1 cellular context compared by ENCODE assay signal in the genomic region with DNA sequence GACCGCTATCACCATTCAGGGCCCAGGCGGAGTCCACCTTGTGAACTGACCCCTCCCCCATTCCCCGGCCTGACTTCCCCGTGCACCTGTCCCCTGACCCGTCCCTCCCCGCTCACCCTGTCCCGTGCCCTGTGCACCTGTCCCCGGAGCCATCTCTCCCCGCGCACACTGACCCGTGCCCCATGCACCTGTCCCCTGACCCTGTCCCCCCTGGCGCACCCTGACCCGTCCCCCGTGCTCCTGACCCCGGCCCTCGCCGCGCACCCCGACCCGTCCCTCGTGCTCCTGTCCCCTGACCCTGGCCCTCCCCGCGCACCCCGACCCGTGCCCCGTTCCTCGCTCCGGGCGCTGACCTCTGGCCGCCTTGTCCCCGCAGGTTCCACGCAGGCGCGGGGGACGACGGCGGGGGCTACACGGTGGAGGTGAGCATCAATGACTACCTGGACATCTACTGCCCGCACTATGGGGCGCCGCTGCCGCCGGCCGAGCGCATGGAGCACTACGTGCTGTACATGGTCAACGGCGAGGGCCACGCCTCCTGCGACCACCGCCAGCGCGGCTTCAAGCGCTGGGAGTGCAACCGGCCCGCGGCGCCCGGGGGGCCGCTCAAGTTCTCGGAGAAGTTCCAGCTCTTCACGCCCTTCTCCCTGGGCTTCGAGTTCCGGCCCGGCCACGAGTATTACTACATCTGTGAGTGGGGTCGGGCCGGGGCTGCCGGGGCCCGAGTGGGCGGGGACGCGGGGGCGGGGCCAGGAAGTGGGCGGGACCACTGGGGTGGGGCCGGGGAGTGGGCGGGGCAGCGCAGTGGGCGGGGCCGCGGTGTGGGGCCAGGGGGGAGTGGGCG.
A peak's percentile ranks its signal among the peaks of the same experiment; 100 is the strongest.
TF ChIP-seq lines count a peak whose summit lies in the region.

No MANE protein-coding gene starts in this region.

TF ChIP-seq in K562, 482 proteins besides CTCF, POLR2A, EP300 and RAD21 (continued from another document and continues in another):
- TF ChIP-seq CBFA2T2 (conservative IDR thresholded peaks at IDR 0.05): no peak
- no peak for TF ChIP-seq ZNF184 (CRISPR knock-in tag; IDR thresholded peaks at IDR 0.05)
- TF ChIP-seq JUNB (CRISPR knock-in tag; conservative IDR thresholded peaks at IDR 0.05): no peak
- TF ChIP-seq ZNF707 (CRISPR knock-in tag; conservative IDR thresholded peaks at IDR 0.05): no peak
- no peak for TF ChIP-seq MED1 (CRISPR knock-in tag; IDR thresholded peaks at IDR 0.05; ENCODE audit: borderline replicate concordance)
- TF ChIP-seq ZNF239 (CRISPR knock-in tag; IDR thresholded peaks at IDR 0.05): no peak
- TF ChIP-seq MCM5 (IDR thresholded peaks at IDR 0.05; ENCODE audit: low read depth): no peak
- TF ChIP-seq PCBP1 (IDR thresholded peaks at IDR 0.05; ENCODE audit: low read depth, low read length, poor library complexity, severe bottlenecking): peak; percentile 46
- TF ChIP-seq HNRNPL (IDR thresholded peaks at IDR 0.05; ENCODE audit: low read depth, low read length): no peak
- TF ChIP-seq, protein P1, sequence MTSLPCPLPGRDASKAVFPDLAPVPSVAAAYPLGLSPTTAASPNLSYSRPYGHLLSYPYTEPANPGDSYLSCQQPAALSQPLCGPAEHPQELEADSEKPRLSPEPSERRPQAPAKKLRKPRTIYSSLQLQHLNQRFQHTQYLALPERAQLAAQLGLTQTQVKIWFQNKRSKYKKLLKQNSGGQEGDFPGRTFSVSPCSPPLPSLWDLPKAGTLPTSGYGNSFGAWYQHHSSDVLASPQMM (CRISPR knock-in tag; IDR thresholded peaks at IDR 0.05): no peak
- TF ChIP-seq HMGN3 (IDR thresholded peaks at IDR 0.05; ENCODE audit: borderline replicate concordance, extremely low read depth, insufficient read length, low read depth, low read length): peak; percentile 7
- TF ChIP-seq, protein P2, sequence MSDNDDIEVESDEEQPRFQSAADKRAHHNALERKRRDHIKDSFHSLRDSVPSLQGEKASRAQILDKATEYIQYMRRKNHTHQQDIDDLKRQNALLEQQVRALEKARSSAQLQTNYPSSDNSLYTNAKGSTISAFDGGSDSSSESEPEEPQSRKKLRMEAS (CRISPR knock-in tag; IDR thresholded peaks at IDR 0.05): 0 out of 2 replicates have a peak, but pooled peaks have one; percentile 50
- peak; percentile 62 for TF ChIP-seq EGR1 (conservative IDR thresholded peaks at IDR 0.05)
- TF ChIP-seq KDM4B (IDR thresholded peaks at IDR 0.05; ENCODE audit: borderline replicate concordance in 2 of 2, low read depth in 1 of 2): no peak
- no peak for TF ChIP-seq PTBP1 (IDR thresholded peaks at IDR 0.05; ENCODE audit: low read depth, low read length)
- no peak for TF ChIP-seq ILF3 (IDR thresholded peaks at IDR 0.05; ENCODE audit: borderline replicate concordance)
- TF ChIP-seq KLF13 (tag; IDR thresholded peaks at IDR 0.05; ENCODE audit: borderline replicate concordance, low read depth): no peak
- TF ChIP-seq, protein P3, sequence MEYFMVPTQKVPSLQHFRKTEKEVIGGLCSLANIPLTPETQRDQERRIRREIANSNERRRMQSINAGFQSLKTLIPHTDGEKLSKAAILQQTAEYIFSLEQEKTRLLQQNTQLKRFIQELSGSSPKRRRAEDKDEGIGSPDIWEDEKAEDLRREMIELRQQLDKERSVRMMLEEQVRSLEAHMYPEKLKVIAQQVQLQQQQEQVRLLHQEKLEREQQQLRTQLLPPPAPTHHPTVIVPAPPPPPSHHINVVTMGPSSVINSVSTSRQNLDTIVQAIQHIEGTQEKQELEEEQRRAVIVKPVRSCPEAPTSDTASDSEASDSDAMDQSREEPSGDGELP (CRISPR knock-in tag; IDR thresholded peaks at IDR 0.05; ENCODE audit: borderline replicate concordance): no peak
- no peak for TF ChIP-seq MTA3 (IDR thresholded peaks at IDR 0.05; ENCODE audit: borderline replicate concordance)
- no peak for TF ChIP-seq EWSR1 (IDR thresholded peaks at IDR 0.05; ENCODE audit: borderline replicate concordance, low read depth, partially characterized antibody)
- TF ChIP-seq ZNF124 (CRISPR knock-in tag; IDR thresholded peaks at IDR 0.05): 0 out of 2 replicates have a peak, but pooled peaks have one; percentile 61
- no peak for TF ChIP-seq TAF7 (tag; IDR thresholded peaks at IDR 0.05)
- no peak for TF ChIP-seq ETS2 (tag; IDR thresholded peaks at IDR 0.05; ENCODE audit: borderline replicate concordance, poor library complexity, severe bottlenecking)
- peak; percentile 41; the same call in 1 of the 2 replicates for TF ChIP-seq GABPB1 (CRISPR knock-in tag; IDR thresholded peaks at IDR 0.05)
- TF ChIP-seq SMAD1 (IDR thresholded peaks at IDR 0.05; ENCODE audit: low read depth, low read length, partially characterized antibody): no peak
- no peak for TF ChIP-seq ZNF316 (IDR thresholded peaks at IDR 0.05)
- no peak for TF ChIP-seq ZNF717 (CRISPR knock-in tag; IDR thresholded peaks at IDR 0.05)
- TF ChIP-seq NFATC3 (IDR thresholded peaks at IDR 0.05): no peak
- peak; percentile 38 for TF ChIP-seq TBP (optimal IDR thresholded peaks at IDR 0.05; ENCODE audit: low read depth, low read length)
- TF ChIP-seq CREBBP (IDR thresholded peaks at IDR 0.05; ENCODE audit: low read depth, low read length): no peak
- no peak for TF ChIP-seq KAT2B (IDR thresholded peaks at IDR 0.05; ENCODE audit: low read depth, low read length)
- TF ChIP-seq, protein P4, sequence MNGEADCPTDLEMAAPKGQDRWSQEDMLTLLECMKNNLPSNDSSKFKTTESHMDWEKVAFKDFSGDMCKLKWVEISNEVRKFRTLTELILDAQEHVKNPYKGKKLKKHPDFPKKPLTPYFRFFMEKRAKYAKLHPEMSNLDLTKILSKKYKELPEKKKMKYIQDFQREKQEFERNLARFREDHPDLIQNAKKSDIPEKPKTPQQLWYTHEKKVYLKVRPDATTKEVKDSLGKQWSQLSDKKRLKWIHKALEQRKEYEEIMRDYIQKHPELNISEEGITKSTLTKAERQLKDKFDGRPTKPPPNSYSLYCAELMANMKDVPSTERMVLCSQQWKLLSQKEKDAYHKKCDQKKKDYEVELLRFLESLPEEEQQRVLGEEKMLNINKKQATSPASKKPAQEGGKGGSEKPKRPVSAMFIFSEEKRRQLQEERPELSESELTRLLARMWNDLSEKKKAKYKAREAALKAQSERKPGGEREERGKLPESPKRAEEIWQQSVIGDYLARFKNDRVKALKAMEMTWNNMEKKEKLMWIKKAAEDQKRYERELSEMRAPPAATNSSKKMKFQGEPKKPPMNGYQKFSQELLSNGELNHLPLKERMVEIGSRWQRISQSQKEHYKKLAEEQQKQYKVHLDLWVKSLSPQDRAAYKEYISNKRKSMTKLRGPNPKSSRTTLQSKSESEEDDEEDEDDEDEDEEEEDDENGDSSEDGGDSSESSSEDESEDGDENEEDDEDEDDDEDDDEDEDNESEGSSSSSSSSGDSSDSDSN (IDR thresholded peaks at IDR 0.05; ENCODE audit: borderline replicate concordance in 1 of 2, low read depth in 2 of 2, low read length in 2 of 2): peak in 1 of 2 experiments; percentile 92; a peak in 2 of 4 replicates
- no peak for TF ChIP-seq PML (IDR thresholded peaks at IDR 0.05; ENCODE audit: low read length)
- no peak for TF ChIP-seq BRD9 (IDR thresholded peaks at IDR 0.05; ENCODE audit: low read depth, partially characterized antibody)
- no peak for TF ChIP-seq RCOR1 (IDR thresholded peaks at IDR 0.05; ENCODE audit: borderline replicate concordance in 1 of 2, low read depth in 2 of 2, low read length in 2 of 2)
- TF ChIP-seq, protein P5, sequence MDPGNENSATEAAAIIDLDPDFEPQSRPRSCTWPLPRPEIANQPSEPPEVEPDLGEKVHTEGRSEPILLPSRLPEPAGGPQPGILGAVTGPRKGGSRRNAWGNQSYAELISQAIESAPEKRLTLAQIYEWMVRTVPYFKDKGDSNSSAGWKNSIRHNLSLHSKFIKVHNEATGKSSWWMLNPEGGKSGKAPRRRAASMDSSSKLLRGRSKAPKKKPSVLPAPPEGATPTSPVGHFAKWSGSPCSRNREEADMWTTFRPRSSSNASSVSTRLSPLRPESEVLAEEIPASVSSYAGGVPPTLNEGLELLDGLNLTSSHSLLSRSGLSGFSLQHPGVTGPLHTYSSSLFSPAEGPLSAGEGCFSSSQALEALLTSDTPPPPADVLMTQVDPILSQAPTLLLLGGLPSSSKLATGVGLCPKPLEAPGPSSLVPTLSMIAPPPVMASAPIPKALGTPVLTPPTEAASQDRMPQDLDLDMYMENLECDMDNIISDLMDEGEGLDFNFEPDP (CRISPR knock-in tag; IDR thresholded peaks at IDR 0.05): no peak
- TF ChIP-seq ELF1 (tag; IDR thresholded peaks at IDR 0.05): no peak
- no peak for TF ChIP-seq CTBP1 (IDR thresholded peaks at IDR 0.05; ENCODE audit: borderline replicate concordance)
- TF ChIP-seq, protein P6, sequence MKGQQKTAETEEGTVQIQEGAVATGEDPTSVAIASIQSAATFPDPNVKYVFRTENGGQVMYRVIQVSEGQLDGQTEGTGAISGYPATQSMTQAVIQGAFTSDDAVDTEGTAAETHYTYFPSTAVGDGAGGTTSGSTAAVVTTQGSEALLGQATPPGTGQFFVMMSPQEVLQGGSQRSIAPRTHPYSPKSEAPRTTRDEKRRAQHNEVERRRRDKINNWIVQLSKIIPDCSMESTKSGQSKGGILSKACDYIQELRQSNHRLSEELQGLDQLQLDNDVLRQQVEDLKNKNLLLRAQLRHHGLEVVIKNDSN (CRISPR knock-in tag; IDR thresholded peaks at IDR 0.05): peak; percentile 37; the same call in 1 of the 2 replicates
- no peak for TF ChIP-seq SRSF9 (IDR thresholded peaks at IDR 0.05; ENCODE audit: borderline replicate concordance, low read depth, low read length)
- no peak for TF ChIP-seq ATF1 (CRISPR knock-in tag; IDR thresholded peaks at IDR 0.05)
- no peak for TF ChIP-seq ATF1 (tag; IDR thresholded peaks at IDR 0.05)
- TF ChIP-seq, protein P7, sequence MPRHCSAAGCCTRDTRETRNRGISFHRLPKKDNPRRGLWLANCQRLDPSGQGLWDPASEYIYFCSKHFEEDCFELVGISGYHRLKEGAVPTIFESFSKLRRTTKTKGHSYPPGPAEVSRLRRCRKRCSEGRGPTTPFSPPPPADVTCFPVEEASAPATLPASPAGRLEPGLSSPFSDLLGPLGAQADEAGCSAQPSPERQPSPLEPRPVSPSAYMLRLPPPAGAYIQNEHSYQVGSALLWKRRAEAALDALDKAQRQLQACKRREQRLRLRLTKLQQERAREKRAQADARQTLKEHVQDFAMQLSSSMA (CRISPR knock-in tag; IDR thresholded peaks at IDR 0.05): no peak
- no peak for TF ChIP-seq TAL1 (IDR thresholded peaks at IDR 0.05)
- TF ChIP-seq, protein P8, sequence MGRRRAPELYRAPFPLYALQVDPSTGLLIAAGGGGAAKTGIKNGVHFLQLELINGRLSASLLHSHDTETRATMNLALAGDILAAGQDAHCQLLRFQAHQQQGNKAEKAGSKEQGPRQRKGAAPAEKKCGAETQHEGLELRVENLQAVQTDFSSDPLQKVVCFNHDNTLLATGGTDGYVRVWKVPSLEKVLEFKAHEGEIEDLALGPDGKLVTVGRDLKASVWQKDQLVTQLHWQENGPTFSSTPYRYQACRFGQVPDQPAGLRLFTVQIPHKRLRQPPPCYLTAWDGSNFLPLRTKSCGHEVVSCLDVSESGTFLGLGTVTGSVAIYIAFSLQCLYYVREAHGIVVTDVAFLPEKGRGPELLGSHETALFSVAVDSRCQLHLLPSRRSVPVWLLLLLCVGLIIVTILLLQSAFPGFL (CRISPR knock-in tag; IDR thresholded peaks at IDR 0.05): no peak
- TF ChIP-seq L3MBTL2 (IDR thresholded peaks at IDR 0.05): peak; percentile 82
- no peak for TF ChIP-seq CBFB (CRISPR knock-in tag; IDR thresholded peaks at IDR 0.05)
- TF ChIP-seq, protein P9, sequence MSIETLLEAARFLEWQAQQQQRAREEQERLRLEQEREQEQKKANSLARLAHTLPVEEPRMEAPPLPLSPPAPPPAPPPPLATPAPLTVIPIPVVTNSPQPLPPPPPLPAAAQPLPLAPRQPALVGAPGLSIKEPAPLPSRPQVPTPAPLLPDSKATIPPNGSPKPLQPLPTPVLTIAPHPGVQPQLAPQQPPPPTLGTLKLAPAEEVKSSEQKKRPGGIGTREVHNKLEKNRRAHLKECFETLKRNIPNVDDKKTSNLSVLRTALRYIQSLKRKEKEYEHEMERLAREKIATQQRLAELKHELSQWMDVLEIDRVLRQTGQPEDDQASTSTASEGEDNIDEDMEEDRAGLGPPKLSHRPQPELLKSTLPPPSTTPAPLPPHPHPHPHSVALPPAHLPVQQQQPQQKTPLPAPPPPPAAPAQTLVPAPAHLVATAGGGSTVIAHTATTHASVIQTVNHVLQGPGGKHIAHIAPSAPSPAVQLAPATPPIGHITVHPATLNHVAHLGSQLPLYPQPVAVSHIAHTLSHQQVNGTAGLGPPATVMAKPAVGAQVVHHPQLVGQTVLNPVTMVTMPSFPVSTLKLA (conservative IDR thresholded peaks at IDR 0.05): 0 out of 4 replicates have a peak, but pooled peaks of 1 of the 2 experiments have one; percentile 37
- no peak for TF ChIP-seq MEIS2 (IDR thresholded peaks at IDR 0.05; ENCODE audit: partially characterized antibody)
- TF ChIP-seq, protein P10, sequence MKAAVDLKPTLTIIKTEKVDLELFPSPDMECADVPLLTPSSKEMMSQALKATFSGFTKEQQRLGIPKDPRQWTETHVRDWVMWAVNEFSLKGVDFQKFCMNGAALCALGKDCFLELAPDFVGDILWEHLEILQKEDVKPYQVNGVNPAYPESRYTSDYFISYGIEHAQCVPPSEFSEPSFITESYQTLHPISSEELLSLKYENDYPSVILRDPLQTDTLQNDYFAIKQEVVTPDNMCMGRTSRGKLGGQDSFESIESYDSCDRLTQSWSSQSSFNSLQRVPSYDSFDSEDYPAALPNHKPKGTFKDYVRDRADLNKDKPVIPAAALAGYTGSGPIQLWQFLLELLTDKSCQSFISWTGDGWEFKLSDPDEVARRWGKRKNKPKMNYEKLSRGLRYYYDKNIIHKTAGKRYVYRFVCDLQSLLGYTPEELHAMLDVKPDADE (conservative IDR thresholded peaks at IDR 0.05; ENCODE audit: control insufficient read depth, low read depth, low read length): 0 out of 2 replicates have a peak, but pooled peaks have one; percentile 40
- no peak for TF ChIP-seq GTF2F1 (IDR thresholded peaks at IDR 0.05; ENCODE audit: low read depth, low read length)
- no peak for TF ChIP-seq ZNF354B (CRISPR knock-in tag; IDR thresholded peaks at IDR 0.05)
- TF ChIP-seq BCL6 (CRISPR knock-in tag; IDR thresholded peaks at IDR 0.05): no peak
- TF ChIP-seq NR4A1 (CRISPR knock-in tag; IDR thresholded peaks at IDR 0.05): no peak
- no peak for TF ChIP-seq NR4A1 (tag; IDR thresholded peaks at IDR 0.05)
- TF ChIP-seq ZNF224 (CRISPR knock-in tag; IDR thresholded peaks at IDR 0.05): no peak
- TF ChIP-seq, protein P11, sequence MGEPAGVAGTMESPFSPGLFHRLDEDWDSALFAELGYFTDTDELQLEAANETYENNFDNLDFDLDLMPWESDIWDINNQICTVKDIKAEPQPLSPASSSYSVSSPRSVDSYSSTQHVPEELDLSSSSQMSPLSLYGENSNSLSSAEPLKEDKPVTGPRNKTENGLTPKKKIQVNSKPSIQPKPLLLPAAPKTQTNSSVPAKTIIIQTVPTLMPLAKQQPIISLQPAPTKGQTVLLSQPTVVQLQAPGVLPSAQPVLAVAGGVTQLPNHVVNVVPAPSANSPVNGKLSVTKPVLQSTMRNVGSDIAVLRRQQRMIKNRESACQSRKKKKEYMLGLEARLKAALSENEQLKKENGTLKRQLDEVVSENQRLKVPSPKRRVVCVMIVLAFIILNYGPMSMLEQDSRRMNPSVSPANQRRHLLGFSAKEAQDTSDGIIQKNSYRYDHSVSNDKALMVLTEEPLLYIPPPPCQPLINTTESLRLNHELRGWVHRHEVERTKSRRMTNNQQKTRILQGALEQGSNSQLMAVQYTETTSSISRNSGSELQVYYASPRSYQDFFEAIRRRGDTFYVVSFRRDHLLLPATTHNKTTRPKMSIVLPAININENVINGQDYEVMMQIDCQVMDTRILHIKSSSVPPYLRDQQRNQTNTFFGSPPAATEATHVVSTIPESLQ (CRISPR knock-in tag; IDR thresholded peaks at IDR 0.05): no peak
